In genomic region chr19:56139847-56140582, GRCh38 we compare ENCODE assay signal across 1 cellular context.
TF ChIP-seq lines count a peak whose summit lies in the region.

No MANE protein-coding gene starts in this region.

TF ChIP-seq in K562, 482 proteins besides CTCF, POLR2A, EP300 and RAD21 (continues in another document):
- TF ChIP-seq ZKSCAN8 (CRISPR knock-in tag; IDR thresholded peaks at IDR 0.05) (no peak), KAT7 (CRISPR knock-in tag; IDR thresholded peaks at IDR 0.05; ENCODE audit: borderline replicate concordance) (no peak), NFE2 (IDR thresholded peaks at IDR 0.05; ENCODE audit: low read depth) (no peak), ELF1 (tag; IDR thresholded peaks at IDR 0.05) (no peak), CREM (IDR thresholded peaks at IDR 0.05; ENCODE audit: low read depth) (no peak; the same call in 1 of the 2 replicates), SOX6 (IDR thresholded peaks at IDR 0.05) (no peak), SMARCE1 (IDR thresholded peaks at IDR 0.05) (0 out of 2 replicates have a peak, but pooled peaks have one; percentile 29), RAD51 (IDR thresholded peaks at IDR 0.05; ENCODE audit: borderline replicate concordance, low read depth) (no peak), HNRNPLL (IDR thresholded peaks at IDR 0.05; ENCODE audit: low read depth, low read length, poor library complexity, severe bottlenecking) (no peak), CREB1 (IDR thresholded peaks at IDR 0.05) (no peak), CREB1 (CRISPR knock-in tag; IDR thresholded peaks at IDR 0.05) (no peak), TSC22D4 (tag; IDR thresholded peaks at IDR 0.05) (no peak), TAF9B (IDR thresholded peaks at IDR 0.05; ENCODE audit: partially characterized antibody) (no peak), TEAD4 (IDR thresholded peaks at IDR 0.05; ENCODE audit: low read length) (peak; percentile 26; the same call in 1 of the 2 replicates), TEAD4 (CRISPR knock-in tag; IDR thresholded peaks at IDR 0.05; ENCODE audit: borderline replicate concordance) (no peak), SNAPC5 (CRISPR knock-in tag; IDR thresholded peaks at IDR 0.05) (no peak), FOXK2 (conservative IDR thresholded peaks at IDR 0.05 in 1 of 2, IDR thresholded peaks at IDR 0.05 in 1 of 2; ENCODE audit: low read depth in 2 of 2) (no peak), FOXM1 (IDR thresholded peaks at IDR 0.05; ENCODE audit: low read depth) (no peak), FOXM1 (CRISPR knock-in tag; IDR thresholded peaks at IDR 0.05; ENCODE audit: low read depth) (no peak), ZNF253 (CRISPR knock-in tag; conservative IDR thresholded peaks at IDR 0.05) (no peak), ZNF785 (CRISPR knock-in tag; IDR thresholded peaks at IDR 0.05) (no peak), NR4A1 (CRISPR knock-in tag; IDR thresholded peaks at IDR 0.05) (no peak), NR4A1 (tag; IDR thresholded peaks at IDR 0.05) (no peak), ETV1 (tag; conservative IDR thresholded peaks at IDR 0.05; ENCODE audit: low read depth) (no peak), RB1 (IDR thresholded peaks at IDR 0.05; ENCODE audit: low read depth) (no peak), GATAD2B (IDR thresholded peaks at IDR 0.05; ENCODE audit: borderline replicate concordance) (no peak), NCOA2 (IDR thresholded peaks at IDR 0.05; ENCODE audit: partially characterized antibody in 2 of 2) (no peak), TBP (optimal IDR thresholded peaks at IDR 0.05; ENCODE audit: low read depth, low read length) (no peak), E2F5 (CRISPR knock-in tag; IDR thresholded peaks at IDR 0.05) (no peak), ZBTB7A (IDR thresholded peaks at IDR 0.05; ENCODE audit: borderline replicate concordance, control insufficient read depth, low read depth, low read length) (peak; percentile 52; the same call in 1 of the 2 replicates), HDGF (IDR thresholded peaks at IDR 0.05) (0 out of 2 replicates have a peak, but pooled peaks have one; percentile 21), SP1 (CRISPR knock-in tag; IDR thresholded peaks at IDR 0.05) (no peak), SMAD3 (CRISPR knock-in tag; conservative IDR thresholded peaks at IDR 0.05) (no peak), EZH2 (IDR thresholded peaks at IDR 0.05; ENCODE audit: borderline replicate concordance, low read depth, low read length) (no peak), PBX2 (CRISPR knock-in tag; IDR thresholded peaks at IDR 0.05; ENCODE audit: low read depth) (no peak), PBX2 (tag; conservative IDR thresholded peaks at IDR 0.05; ENCODE audit: low read depth) (no peak), ZNF79 (CRISPR knock-in tag; IDR thresholded peaks at IDR 0.05; ENCODE audit: low read depth) (no peak), ZNF583 (CRISPR knock-in tag; IDR thresholded peaks at IDR 0.05) (no peak), FOXA1 (IDR thresholded peaks at IDR 0.05; ENCODE audit: borderline replicate concordance) (no peak), PRMT5 (CRISPR knock-in tag; IDR thresholded peaks at IDR 0.05) (no peak), GABPB1 (CRISPR knock-in tag; IDR thresholded peaks at IDR 0.05) (no peak), IFI16 (CRISPR knock-in tag; IDR thresholded peaks at IDR 0.05) (no peak), L3MBTL2 (IDR thresholded peaks at IDR 0.05) (peak; percentile 77; the same call in 1 of the 2 replicates), E2F6 (IDR thresholded peaks at IDR 0.05; ENCODE audit: borderline replicate concordance in 1 of 2, extremely low read depth in 1 of 2, insufficient read depth in 1 of 2, insufficient read length in 1 of 2, low read depth in 1 of 2, low read length in 1 of 2, poor library complexity in 1 of 2, severe bottlenecking in 1 of 2) (peak; percentile 31 to 62), THRAP3 (IDR thresholded peaks at IDR 0.05; ENCODE audit: borderline replicate concordance) (no peak), EHMT2 (IDR thresholded peaks at IDR 0.05) (no peak), MYC (IDR thresholded peaks at IDR 0.05; ENCODE audit: low read depth, low read length) (no peak), MYC (CRISPR knock-in tag; IDR thresholded peaks at IDR 0.05; ENCODE audit: borderline replicate concordance, low read depth) (no peak), SAP30 (IDR thresholded peaks at IDR 0.05; ENCODE audit: borderline replicate concordance, insufficient read depth, low read depth, low read length, poor library complexity, severe bottlenecking) (peak; percentile 22), MTF1 (CRISPR knock-in tag; IDR thresholded peaks at IDR 0.05; ENCODE audit: borderline replicate concordance) (no peak), BCL6 (CRISPR knock-in tag; IDR thresholded peaks at IDR 0.05) (no peak), NRF1 (conservative IDR thresholded peaks at IDR 0.05 in 1 of 2, IDR thresholded peaks at IDR 0.05 in 1 of 2) (no peak), ARID1B (IDR thresholded peaks at IDR 0.05) (peak; percentile 64), POLR2AphosphoS2 (IDR thresholded peaks at IDR 0.05; ENCODE audit: low read length) (no peak), TRIM25 (IDR thresholded peaks at IDR 0.05; ENCODE audit: borderline replicate concordance) (no peak), FOXJ2 (tag; IDR thresholded peaks at IDR 0.05) (no peak)
- TF ChIP-seq, protein P1, sequence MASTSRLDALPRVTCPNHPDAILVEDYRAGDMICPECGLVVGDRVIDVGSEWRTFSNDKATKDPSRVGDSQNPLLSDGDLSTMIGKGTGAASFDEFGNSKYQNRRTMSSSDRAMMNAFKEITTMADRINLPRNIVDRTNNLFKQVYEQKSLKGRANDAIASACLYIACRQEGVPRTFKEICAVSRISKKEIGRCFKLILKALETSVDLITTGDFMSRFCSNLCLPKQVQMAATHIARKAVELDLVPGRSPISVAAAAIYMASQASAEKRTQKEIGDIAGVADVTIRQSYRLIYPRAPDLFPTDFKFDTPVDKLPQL (IDR thresholded peaks at IDR 0.05; ENCODE audit: extremely low read depth, insufficient read length) = no peak
- TF ChIP-seq, protein P2, sequence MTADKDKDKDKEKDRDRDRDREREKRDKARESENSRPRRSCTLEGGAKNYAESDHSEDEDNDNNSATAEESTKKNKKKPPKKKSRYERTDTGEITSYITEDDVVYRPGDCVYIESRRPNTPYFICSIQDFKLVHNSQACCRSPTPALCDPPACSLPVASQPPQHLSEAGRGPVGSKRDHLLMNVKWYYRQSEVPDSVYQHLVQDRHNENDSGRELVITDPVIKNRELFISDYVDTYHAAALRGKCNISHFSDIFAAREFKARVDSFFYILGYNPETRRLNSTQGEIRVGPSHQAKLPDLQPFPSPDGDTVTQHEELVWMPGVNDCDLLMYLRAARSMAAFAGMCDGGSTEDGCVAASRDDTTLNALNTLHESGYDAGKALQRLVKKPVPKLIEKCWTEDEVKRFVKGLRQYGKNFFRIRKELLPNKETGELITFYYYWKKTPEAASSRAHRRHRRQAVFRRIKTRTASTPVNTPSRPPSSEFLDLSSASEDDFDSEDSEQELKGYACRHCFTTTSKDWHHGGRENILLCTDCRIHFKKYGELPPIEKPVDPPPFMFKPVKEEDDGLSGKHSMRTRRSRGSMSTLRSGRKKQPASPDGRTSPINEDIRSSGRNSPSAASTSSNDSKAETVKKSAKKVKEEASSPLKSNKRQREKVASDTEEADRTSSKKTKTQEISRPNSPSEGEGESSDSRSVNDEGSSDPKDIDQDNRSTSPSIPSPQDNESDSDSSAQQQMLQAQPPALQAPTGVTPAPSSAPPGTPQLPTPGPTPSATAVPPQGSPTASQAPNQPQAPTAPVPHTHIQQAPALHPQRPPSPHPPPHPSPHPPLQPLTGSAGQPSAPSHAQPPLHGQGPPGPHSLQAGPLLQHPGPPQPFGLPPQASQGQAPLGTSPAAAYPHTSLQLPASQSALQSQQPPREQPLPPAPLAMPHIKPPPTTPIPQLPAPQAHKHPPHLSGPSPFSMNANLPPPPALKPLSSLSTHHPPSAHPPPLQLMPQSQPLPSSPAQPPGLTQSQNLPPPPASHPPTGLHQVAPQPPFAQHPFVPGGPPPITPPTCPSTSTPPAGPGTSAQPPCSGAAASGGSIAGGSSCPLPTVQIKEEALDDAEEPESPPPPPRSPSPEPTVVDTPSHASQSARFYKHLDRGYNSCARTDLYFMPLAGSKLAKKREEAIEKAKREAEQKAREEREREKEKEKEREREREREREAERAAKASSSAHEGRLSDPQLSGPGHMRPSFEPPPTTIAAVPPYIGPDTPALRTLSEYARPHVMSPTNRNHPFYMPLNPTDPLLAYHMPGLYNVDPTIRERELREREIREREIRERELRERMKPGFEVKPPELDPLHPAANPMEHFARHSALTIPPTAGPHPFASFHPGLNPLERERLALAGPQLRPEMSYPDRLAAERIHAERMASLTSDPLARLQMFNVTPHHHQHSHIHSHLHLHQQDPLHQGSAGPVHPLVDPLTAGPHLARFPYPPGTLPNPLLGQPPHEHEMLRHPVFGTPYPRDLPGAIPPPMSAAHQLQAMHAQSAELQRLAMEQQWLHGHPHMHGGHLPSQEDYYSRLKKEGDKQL (CRISPR knock-in tag; IDR thresholded peaks at IDR 0.05; ENCODE audit: borderline replicate concordance) = no peak
- TF ChIP-seq, protein P3, sequence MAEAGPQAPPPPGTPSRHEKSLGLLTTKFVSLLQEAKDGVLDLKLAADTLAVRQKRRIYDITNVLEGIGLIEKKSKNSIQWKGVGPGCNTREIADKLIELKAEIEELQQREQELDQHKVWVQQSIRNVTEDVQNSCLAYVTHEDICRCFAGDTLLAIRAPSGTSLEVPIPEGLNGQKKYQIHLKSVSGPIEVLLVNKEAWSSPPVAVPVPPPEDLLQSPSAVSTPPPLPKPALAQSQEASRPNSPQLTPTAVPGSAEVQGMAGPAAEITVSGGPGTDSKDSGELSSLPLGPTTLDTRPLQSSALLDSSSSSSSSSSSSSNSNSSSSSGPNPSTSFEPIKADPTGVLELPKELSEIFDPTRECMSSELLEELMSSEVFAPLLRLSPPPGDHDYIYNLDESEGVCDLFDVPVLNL (CRISPR knock-in tag; IDR thresholded peaks at IDR 0.05; ENCODE audit: low read depth) = no peak
- TF ChIP-seq, protein P4, sequence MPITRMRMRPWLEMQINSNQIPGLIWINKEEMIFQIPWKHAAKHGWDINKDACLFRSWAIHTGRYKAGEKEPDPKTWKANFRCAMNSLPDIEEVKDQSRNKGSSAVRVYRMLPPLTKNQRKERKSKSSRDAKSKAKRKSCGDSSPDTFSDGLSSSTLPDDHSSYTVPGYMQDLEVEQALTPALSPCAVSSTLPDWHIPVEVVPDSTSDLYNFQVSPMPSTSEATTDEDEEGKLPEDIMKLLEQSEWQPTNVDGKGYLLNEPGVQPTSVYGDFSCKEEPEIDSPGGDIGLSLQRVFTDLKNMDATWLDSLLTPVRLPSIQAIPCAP (CRISPR knock-in tag; IDR thresholded peaks at IDR 0.05; ENCODE audit: borderline replicate concordance) = no peak
